In genomic region chr15:74817370-74817737, GRCh38 we compare ENCODE assay signal across 10 cellular contexts. TPM values are rescaled to one million over a fixed set of nuclear protein-coding genes. Genes with fewer than 3 reads are reported as not detected.
DNase-seq lines count a peak whose midpoint lies in the region; ATAC-seq and TF ChIP-seq lines count a peak whose summit lies in the region.
"Had no signal": no experiment of that assay in that cellular context is flagged by ENCODE, and none has a peak within 500 bp of the region (broad histone marks: within the 10 kb centered on the region; RNA-seq: fewer than 3 reads in every experiment).

No MANE protein-coding gene starts in this region.

- no peak overlapping the region for H3K27ac Mint-ChIP-seq in CD8-positive, alpha-beta T cell

- H3K4me3 Mint-ChIP-seq in CD8-positive, alpha-beta T cell, result no peak overlapping the region

- H3K27me3 Mint-ChIP-seq in CD8-positive, alpha-beta T cell (ENCODE audit: low read depth), result peaks cover 2% of the 10 kb centered on the region

- intact Hi-C loops in CD8-positive, alpha-beta T cell (cut with DNase I, micrococcal nuclease), result loop anchor here in 1 of 2 experiments (5.0 kb wide), 1 partner anchor 180 kb away; no protein-coding TSS in a partner anchor

- no peak overlapping the region for H2BK5ac ChIP-seq in mesendoderm (ENCODE audit: low read length)

- WGBS in mesendoderm (ENCODE audit: extremely low coverage, insufficient coverage, low lambda C conversion rate), result no CpG with 5 or more reads among the region's 9 CpGs

- no peak overlapping the region for H3K27ac ChIP-seq in mesendoderm (ENCODE audit: low read depth, low read length)
- no peak overlapping the region for H3K27ac ChIP-seq in CD8-positive, alpha-beta T cell (ENCODE audit: low read depth, low read length)
- H3K27ac ChIP-seq: SK-N-MC had no signal

- peaks cover 5% of the 10 kb centered on the region for H3K4me1 Mint-ChIP-seq in CD8-positive, alpha-beta T cell (ENCODE audit: low read depth)

- no peak overlapping the region for H3K23ac ChIP-seq in mesendoderm (ENCODE audit: low read length)

- no peaks in the 10 kb centered on the region for H3K36me3 Mint-ChIP-seq in CD8-positive, alpha-beta T cell

- no peak overlapping the region for H3K18ac ChIP-seq in mesendoderm (ENCODE audit: low read length)

- H3K79me2 ChIP-seq in mesendoderm (ENCODE audit: control insufficient read depth, insufficient read depth, low read length), result no peaks in the 10 kb centered on the region

- peaks cover 3% of the 10 kb centered on the region for H3K4me1 ChIP-seq in mesendoderm (ENCODE audit: control insufficient read depth, low read depth, low read length)
- peaks cover 7% of the 10 kb centered on the region for H3K4me1 ChIP-seq in CD8-positive, alpha-beta T cell (ENCODE audit: insufficient read depth, low read length)

- H3K79me1 ChIP-seq in mesendoderm (ENCODE audit: low read length), result no peaks in the 10 kb centered on the region

- peak in 10 of 14 donors; percentile 9 to 79 (median 27) for DNase-seq in C1 segment of cervical spinal cord (lab: John Stamatoyannopoulos, UW)
- DNase-seq in NCI-H146 treated with DMSO at 0.1 percent for 48 hours (lab: John Stamatoyannopoulos, UW; ENCODE audit: unreplicated experiment), result peak; percentile 23
- peak; percentile 50 for DNase-seq in dermis blood vessel endothelial cell
- DNase-seq in mesendoderm, result peak; percentile 81
- DNase-seq in SW 1271 (lab: John Stamatoyannopoulos, UW), result no peak
- no peak for DNase-seq in cortex of kidney (lab: John Stamatoyannopoulos, UW)
- DNase-seq in CD8-positive, alpha-beta T cell, result no peak

- H2AK5ac ChIP-seq in mesendoderm (ENCODE audit: low read length), result no peak overlapping the region

- H3K36me3 ChIP-seq in mesendoderm (ENCODE audit: control insufficient read depth, insufficient read depth, low read length), result no peaks in the 10 kb centered on the region
- no peaks in the 10 kb centered on the region for H3K36me3 ChIP-seq in CD8-positive, alpha-beta T cell (ENCODE audit: insufficient read depth, low read length)

- CTCF ChIA-PET in CD8-positive, alpha-beta T cell (lab: Charles Lee), result interaction anchor here (1.2 to 1.9 kb wide), 3 partner anchors 18 to 85 kb away, joined by 3 to 4 read pairs (median 3); no protein-coding TSS in a partner anchor

- H3K56ac ChIP-seq in mesendoderm (ENCODE audit: low read length), result no peak overlapping the region

- no peak overlapping the region for H4K5ac ChIP-seq in mesendoderm (ENCODE audit: low read length)

- H3K9ac ChIP-seq in mesendoderm (ENCODE audit: low read length), result no peak overlapping the region

- no peak overlapping the region for H3K4me3 ChIP-seq in mesendoderm (ENCODE audit: low read length)
- no peak overlapping the region for H3K4me3 ChIP-seq in CD8-positive, alpha-beta T cell (ENCODE audit: low read depth, low read length)
- H3K4me3 ChIP-seq: SK-N-MC had no signal

- H2BK15ac ChIP-seq in mesendoderm (replicated peaks; ENCODE audit: low read depth), result no peak overlapping the region

- H3K9me3 Mint-ChIP-seq in CD8-positive, alpha-beta T cell, result no peaks in the 10 kb centered on the region

- H3K4me2 ChIP-seq in mesendoderm (ENCODE audit: low read length), result no peak overlapping the region

- ATAC-seq in GM21360 (IDR thresholded peaks at IDR 0.05; ENCODE audit: unreplicated experiment), result no peak
- no peak for ATAC-seq in CD8-positive, alpha-beta T cell

- no peak overlapping the region for H4K8ac ChIP-seq in mesendoderm (ENCODE audit: low read depth, low read length)

- H3K27me3 ChIP-seq in mesendoderm (ENCODE audit: insufficient read depth, low read length, poor library complexity), result no peaks in the 10 kb centered on the region
- no peaks in the 10 kb centered on the region for H3K27me3 ChIP-seq in CD8-positive, alpha-beta T cell (ENCODE audit: insufficient read depth, low read length)

- no peak overlapping the region for H2BK120ac ChIP-seq in mesendoderm (ENCODE audit: low read depth, low read length)

- no peak overlapping the region for H3K4ac ChIP-seq in mesendoderm (ENCODE audit: low read depth, low read length)

- POLR2A ChIA-PET in CD8-positive, alpha-beta T cell (lab: Charles Lee), result no interaction called here

- H3K9me3 ChIP-seq in CD8-positive, alpha-beta T cell (ENCODE audit: low read length), result no peaks in the 10 kb centered on the region

- no peak for TF ChIP-seq CTCF in CD8-positive, alpha-beta T cell (IDR thresholded peaks at IDR 0.05)

RNA-seq across cellular contexts. Expression of gene LMAN1L, which starts 4.7 kb away (rescaled TPM):
- not detected in 2 replicates for total RNA-seq in dermis blood vessel endothelial cell
- polyA plus RNA-seq in mesendoderm (2013, experiment 1 of 2), result not detected
- polyA plus RNA-seq in mesendoderm (2013, experiment 2 of 2), result not detected
- total RNA-seq in CD8-positive, alpha-beta T cell, result not detected
- total RNA-seq: subcutaneous adipose tissue had no signal

RNA-seq across cellular contexts. Expression of gene CPLX3, which starts 9.1 kb away (rescaled TPM):
- total RNA-seq in dermis blood vessel endothelial cell, result not detected in 2 replicates
- polyA plus RNA-seq in mesendoderm (2013, experiment 1 of 2), result 0.22 TPM
- 0.24 TPM for polyA plus RNA-seq in mesendoderm (2013, experiment 2 of 2)
- total RNA-seq in CD8-positive, alpha-beta T cell, result under 1 TPM; 0.19 to 0.36 TPM
- total RNA-seq: subcutaneous adipose tissue had no signal

RNA-seq across cellular contexts. Expression of gene ULK3, which starts 25.6 kb away (rescaled TPM):
- total RNA-seq in dermis blood vessel endothelial cell, result 31.0 and 39.3 TPM in 2 replicates
- polyA plus RNA-seq in mesendoderm (2013, experiment 1 of 2), result 13.7 TPM
- 13.9 TPM for polyA plus RNA-seq in mesendoderm (2013, experiment 2 of 2)
- 10 to 100 TPM; 34.3 to 35.1 TPM for total RNA-seq in CD8-positive, alpha-beta T cell

RNA-seq across cellular contexts. Expression of gene CSK, which starts 35.5 kb away (rescaled TPM):
- 31.5 and 87.8 TPM in 2 replicates for total RNA-seq in dermis blood vessel endothelial cell
- polyA plus RNA-seq in mesendoderm (2013, experiment 1 of 2), result 26.0 TPM
- polyA plus RNA-seq in mesendoderm (2013, experiment 2 of 2), result 26.9 TPM
- 100 to 1,000 TPM in 1 of 2 experiments, 10 to 100 TPM in 1; 99.5 to 118 TPM for total RNA-seq in CD8-positive, alpha-beta T cell

RNA-seq across cellular contexts. Expression of gene SCAMP2, which starts 55.8 kb away (rescaled TPM):
- total RNA-seq in dermis blood vessel endothelial cell, result 32.5 and 46.0 TPM in 2 replicates
- polyA plus RNA-seq in mesendoderm (2013, experiment 1 of 2), result 36.0 TPM
- polyA plus RNA-seq in mesendoderm (2013, experiment 2 of 2), result 32.5 TPM
- 10 to 100 TPM; 48.7 to 57.2 TPM for total RNA-seq in CD8-positive, alpha-beta T cell

Comparison
In these comparisons a context has a peak if more than half of its experiments do, and no peak if none do; other contexts are left out.
1. DNase-seq: peak in C1 segment of cervical spinal cord (10 of 14), NCI-H146 treated with DMSO at 0.1 percent for 48 hours (single experiment), dermis blood vessel endothelial cell (single experiment) and mesendoderm (single experiment); none in SW 1271 (0 of 2), cortex of kidney (single experiment) and CD8-positive, alpha-beta T cell (0 of 7).